Comparison of ENCODE assay signal across 28 cellular contexts in the genomic region with DNA sequence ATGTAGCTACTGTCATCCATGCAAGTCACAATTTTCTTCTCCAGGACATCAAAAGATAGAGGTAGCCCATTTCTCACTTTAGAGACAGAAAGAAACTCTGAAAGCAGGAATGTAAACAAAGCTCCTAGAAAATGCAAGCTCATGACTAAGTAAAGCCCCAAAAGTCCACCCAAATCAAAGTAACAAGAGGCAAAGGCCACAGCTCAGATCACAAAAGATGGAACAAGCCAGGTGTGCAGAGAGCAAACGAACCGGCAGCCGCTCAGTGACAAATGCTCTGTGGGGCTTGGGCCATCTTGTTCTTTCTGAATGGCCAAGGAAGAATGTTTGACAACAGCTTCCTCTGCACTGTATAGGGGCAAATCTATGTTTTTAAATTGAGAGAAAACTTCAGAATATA.
"Had no signal": no experiment of that assay in that cellular context is flagged by ENCODE, and none has a peak within 500 bp of the region (broad histone marks: within the 10 kb centered on the region; RNA-seq: fewer than 3 reads in every experiment).

No MANE protein-coding gene starts in this region.

- H3K4me3 ChIP-seq: hepatocyte, left lung, lung, pancreas, prostate gland, skin epidermis, suprapubic skin, thoracic aorta, tibial artery, upper lobe of right lung had no signal

- ATAC-seq: left cardiac atrium; left lung; natural killer cell; pancreas; right cardiac atrium; sciatic nerve; stimulated activated effector memory CD8-positive, alpha-beta T cell treated with anti-CD3 and anti-CD28 coated beads, Interleukin-12 subunit alpha, Interleukin-12 subunit beta, amount 100 ng/mL, for 72 hours; upper lobe of right lung had no signal

- DNase-seq: kidney glomerular epithelial cell; left cardiac atrium; left lung; naive B cell; natural killer cell; nephron progenitor cell; nucleus accumbens; pancreas; posterior cingulate gyrus; retina; right cardiac atrium; stimulated activated CD4-positive, alpha-beta T cell treated with anti-CD3 and anti-CD28 coated beads, Interleukin-12 subunit alpha, Interleukin-12 subunit beta, amount 100 ng/mL, for 4 hours; stimulated activated CD4-positive, alpha-beta T cell treated with anti-CD3 and anti-CD28 coated beads, Interleukin-15, amount 100 ng/mL, for 24 hours; stimulated activated CD4-positive, alpha-beta T cell treated with anti-CD3 and anti-CD28 coated beads, Interleukin-4, amount 100 ng/mL, for 24 hours; stimulated activated naive CD4-positive, alpha-beta T cell; tibial artery; trophoblast cell; upper lobe of right lung had no signal

- H3K4me2 ChIP-seq: hepatocyte had no signal

- H3K4me3 Mint-ChIP-seq: mesothelial cell of epicardium; naive B cell; natural killer cell; nephron progenitor cell; stimulated activated effector memory CD8-positive, alpha-beta T cell treated with anti-CD3 and anti-CD28 coated beads, Interleukin-12 subunit alpha, Interleukin-12 subunit beta, amount 100 ng/mL, for 72 hours; stimulated activated naive CD8-positive, alpha-beta T cell treated with anti-CD3 and anti-CD28 coated beads, Interleukin-15, Interleukin-2, amounts not matched to agents 100 ng/mL and 50 ng/mL, for 24 hours had no signal

- H2AFZ ChIP-seq: hepatocyte had no signal

- H3K27ac Mint-ChIP-seq: mesothelial cell of epicardium; naive B cell; natural killer cell; nephron progenitor cell; stimulated activated effector memory CD8-positive, alpha-beta T cell treated with anti-CD3 and anti-CD28 coated beads, Interleukin-12 subunit alpha, Interleukin-12 subunit beta, amount 100 ng/mL, for 72 hours; stimulated activated naive CD8-positive, alpha-beta T cell treated with anti-CD3 and anti-CD28 coated beads, Interleukin-15, Interleukin-2, amounts not matched to agents 100 ng/mL and 50 ng/mL, for 24 hours had no signal

- H3K79me2 ChIP-seq: hepatocyte had no signal

- H3K4me1 Mint-ChIP-seq: mesothelial cell of epicardium; naive B cell; natural killer cell; nephron progenitor cell; stimulated activated effector memory CD8-positive, alpha-beta T cell treated with anti-CD3 and anti-CD28 coated beads, Interleukin-12 subunit alpha, Interleukin-12 subunit beta, amount 100 ng/mL, for 72 hours had no signal

- H3K27ac ChIP-seq: hepatocyte, left lung, pancreas, prostate gland, skin epidermis, suprapubic skin, thoracic aorta, tibial artery, upper lobe of right lung had no signal

- H3K9me3 ChIP-seq: left lung, pancreas, prostate gland, suprapubic skin, thoracic aorta, tibial artery, upper lobe of right lung had no signal

- H3K9me3 Mint-ChIP-seq: naive B cell; natural killer cell; nephron progenitor cell; stimulated activated effector memory CD8-positive, alpha-beta T cell treated with anti-CD3 and anti-CD28 coated beads, Interleukin-12 subunit alpha, Interleukin-12 subunit beta, amount 100 ng/mL, for 72 hours; stimulated activated naive CD8-positive, alpha-beta T cell treated with anti-CD3 and anti-CD28 coated beads, Interleukin-15, Interleukin-2, amounts not matched to agents 100 ng/mL and 50 ng/mL, for 24 hours had no signal

- H3K36me3 Mint-ChIP-seq: naive B cell; natural killer cell; stimulated activated effector memory CD8-positive, alpha-beta T cell treated with anti-CD3 and anti-CD28 coated beads, Interleukin-12 subunit alpha, Interleukin-12 subunit beta, amount 100 ng/mL, for 72 hours had no signal

- H3K36me3 ChIP-seq: left lung, pancreas, prostate gland, suprapubic skin, thoracic aorta, tibial artery, upper lobe of right lung had no signal

- H3K4me1 ChIP-seq: left lung, pancreas, prostate gland, suprapubic skin, tibial artery, upper lobe of right lung had no signal

- H3K27me3 ChIP-seq: hepatocyte, left lung, pancreas, suprapubic skin, tibial artery, upper lobe of right lung had no signal
